ENCODE assay signal across 1 cellular context in genomic region chr2:174008720-174009119, GRCh38.
A peak's percentile ranks its signal among the peaks of the same experiment; 100 is the strongest.
TF ChIP-seq lines count a peak whose summit lies in the region.

No MANE protein-coding gene starts in this region.

TF ChIP-seq in HEK293, 187 proteins besides CTCF, POLR2A, EP300 and RAD21 (continued from another document):
- peak; percentile 87 for TF ChIP-seq PRDM6 (tag by site-specific recombination; IDR thresholded peaks at IDR 0.05)
- 0 out of 2 replicates have a peak, but pooled peaks have one; percentile 20 for TF ChIP-seq ZBTB17 (tag by site-specific recombination; IDR thresholded peaks at IDR 0.05)
